In genomic region chr13:31122544-31123260, GRCh38 we compare ENCODE assay signal across 6 cellular contexts.
"Had no signal": no experiment of that assay in that cellular context is flagged by ENCODE, and none has a peak within 500 bp of the region (broad histone marks: within the 10 kb centered on the region; RNA-seq: fewer than 3 reads in every experiment).

No MANE protein-coding gene starts in this region.

- DNase-seq: GM23248, GOT3, H7, HFFc6, IMR-90 had no signal

- H3K9me3 Mint-ChIP-seq: HFFc6 had no signal

- H3K27ac Mint-ChIP-seq: HFFc6 had no signal

- ATAC-seq: HCT116 had no signal

- H3K4me3 Mint-ChIP-seq: HFFc6 had no signal
